ENCODE assay signal across 11 cellular contexts in genomic region chr10:86288695-86289576, GRCh38.
"Had no signal": no experiment of that assay in that cellular context is flagged by ENCODE, and none has a peak within 500 bp of the region (broad histone marks: within the 10 kb centered on the region; RNA-seq: fewer than 3 reads in every experiment).

No MANE protein-coding gene starts in this region.

- H3K36me3 Mint-ChIP-seq: activated naive CD4-positive, alpha-beta T cell treated with anti-CD3 and anti-CD28 coated beads, Interleukin-2, amount 50 U/mL, for 24 hours had no signal

- ATAC-seq: lower lobe of right lung, right lobe of liver had no signal

- H3K27ac ChIP-seq: lower lobe of right lung, prostate gland, right lobe of liver had no signal

- FAIRE-seq: urothelium cell line had no signal

- H3K27me3 Mint-ChIP-seq: activated naive CD4-positive, alpha-beta T cell treated with anti-CD3 and anti-CD28 coated beads, Interleukin-2, amount 50 U/mL, for 24 hours had no signal

- H3K4me3 Mint-ChIP-seq: activated naive CD4-positive, alpha-beta T cell treated with anti-CD3 and anti-CD28 coated beads, Interleukin-2, amount 50 U/mL, for 24 hours; dendritic cell treated with granulocyte-macrophage colony-stimulating factor and Interleukin-4, amounts not matched to agents 40 ng/mL and 50 ng/mL, for 4 days had no signal

- H3K27me3 ChIP-seq: right lobe of liver had no signal

- H3K27ac Mint-ChIP-seq: activated naive CD4-positive, alpha-beta T cell treated with anti-CD3 and anti-CD28 coated beads, Interleukin-2, amount 50 U/mL, for 24 hours; dendritic cell treated with granulocyte-macrophage colony-stimulating factor and Interleukin-4, amounts not matched to agents 40 ng/mL and 50 ng/mL, for 4 days had no signal

- H3K36me3 ChIP-seq: lower lobe of right lung, prostate gland, right lobe of liver had no signal

- H3K4me1 Mint-ChIP-seq: activated naive CD4-positive, alpha-beta T cell treated with anti-CD3 and anti-CD28 coated beads, Interleukin-2, amount 50 U/mL, for 24 hours had no signal

- H3K9me3 ChIP-seq: lower lobe of right lung, prostate gland, right lobe of liver had no signal

- H3K4me3 ChIP-seq: lower lobe of right lung, prostate gland, right lobe of liver had no signal

- H3K4me1 ChIP-seq: lower lobe of right lung, prostate gland, right lobe of liver had no signal

- H3K9me3 Mint-ChIP-seq: activated naive CD4-positive, alpha-beta T cell treated with anti-CD3 and anti-CD28 coated beads, Interleukin-2, amount 50 U/mL, for 24 hours; dendritic cell treated with granulocyte-macrophage colony-stimulating factor and Interleukin-4, amounts not matched to agents 40 ng/mL and 50 ng/mL, for 4 days had no signal

- DNase-seq: activated CD4-positive, CD25-positive, alpha-beta regulatory T cell; caudate nucleus; hypothalamus; lower lobe of right lung; naive B cell; stimulated activated naive CD4-positive, alpha-beta T cell treated with Interleukin-2 at 50 U/mL for 16 hours had no signal
